1 cellular context compared by ENCODE assay signal in the genomic region with DNA sequence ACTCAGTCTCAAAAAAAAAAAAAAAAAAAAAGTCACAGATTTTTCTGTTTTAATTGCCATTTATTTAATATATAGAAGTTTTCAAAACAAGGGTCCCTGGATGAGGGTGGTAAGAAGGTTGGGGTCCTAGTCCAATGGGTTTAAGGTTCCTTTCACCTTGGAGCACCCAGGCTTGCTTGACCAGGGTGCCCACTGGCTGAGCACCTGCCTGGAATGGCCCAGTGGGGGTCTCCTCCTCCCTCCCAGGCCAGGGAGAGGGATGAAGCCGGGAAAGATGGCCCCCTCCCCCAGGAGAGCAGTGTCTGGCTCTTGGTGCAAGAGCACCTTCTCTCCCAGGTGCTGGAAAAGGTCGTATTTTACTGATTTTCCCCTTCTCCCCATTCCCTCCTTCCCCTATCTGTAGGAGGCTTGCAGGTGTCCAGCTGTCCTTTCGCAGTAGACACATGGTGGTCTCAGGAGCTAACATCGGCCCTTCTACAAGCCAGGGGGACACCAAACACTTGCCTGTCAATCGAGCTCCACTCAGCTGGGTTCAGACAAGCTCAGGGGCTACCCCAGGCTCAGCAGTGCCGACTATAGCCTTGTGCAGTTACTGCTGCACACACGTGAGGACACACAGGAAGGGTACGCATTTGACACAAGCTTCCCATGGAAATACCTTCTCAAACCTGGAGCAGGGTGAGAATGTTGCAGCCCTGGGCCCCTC.
TF ChIP-seq lines count a peak whose summit lies in the region.

No MANE protein-coding gene starts in this region.

TF ChIP-seq in A549, 52 proteins besides CTCF, POLR2A, EP300 and RAD21 (continued from another document):
- TF ChIP-seq, protein P1, sequence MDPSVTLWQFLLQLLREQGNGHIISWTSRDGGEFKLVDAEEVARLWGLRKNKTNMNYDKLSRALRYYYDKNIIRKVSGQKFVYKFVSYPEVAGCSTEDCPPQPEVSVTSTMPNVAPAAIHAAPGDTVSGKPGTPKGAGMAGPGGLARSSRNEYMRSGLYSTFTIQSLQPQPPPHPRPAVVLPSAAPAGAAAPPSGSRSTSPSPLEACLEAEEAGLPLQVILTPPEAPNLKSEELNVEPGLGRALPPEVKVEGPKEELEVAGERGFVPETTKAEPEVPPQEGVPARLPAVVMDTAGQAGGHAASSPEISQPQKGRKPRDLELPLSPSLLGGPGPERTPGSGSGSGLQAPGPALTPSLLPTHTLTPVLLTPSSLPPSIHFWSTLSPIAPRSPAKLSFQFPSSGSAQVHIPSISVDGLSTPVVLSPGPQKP (IDR thresholded peaks at IDR 0.05; ENCODE audit: low read depth, low read length): no peak
- TF ChIP-seq, protein P2, sequence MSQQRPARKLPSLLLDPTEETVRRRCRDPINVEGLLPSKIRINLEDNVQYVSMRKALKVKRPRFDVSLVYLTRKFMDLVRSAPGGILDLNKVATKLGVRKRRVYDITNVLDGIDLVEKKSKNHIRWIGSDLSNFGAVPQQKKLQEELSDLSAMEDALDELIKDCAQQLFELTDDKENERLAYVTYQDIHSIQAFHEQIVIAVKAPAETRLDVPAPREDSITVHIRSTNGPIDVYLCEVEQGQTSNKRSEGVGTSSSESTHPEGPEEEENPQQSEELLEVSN (IDR thresholded peaks at IDR 0.05; ENCODE audit: borderline replicate concordance, low read depth): no peak
- TF ChIP-seq CBX2 (IDR thresholded peaks at IDR 0.05; ENCODE audit: borderline replicate concordance, low read depth): no peak
- TF ChIP-seq CEBPB (IDR thresholded peaks at IDR 0.05): no peak
- TF ChIP-seq EHMT2 (IDR thresholded peaks at IDR 0.05; ENCODE audit: low read depth): no peak
- no peak for TF ChIP-seq JUNB (IDR thresholded peaks at IDR 0.05)
- TF ChIP-seq HOXB5 (CRISPR knock-in tag; IDR thresholded peaks at IDR 0.05): no peak
- TF ChIP-seq GATA3 (IDR thresholded peaks at IDR 0.05; ENCODE audit: borderline replicate concordance): no peak
- no peak for TF ChIP-seq ZNF302 (CRISPR knock-in tag; IDR thresholded peaks at IDR 0.05)
- TF ChIP-seq FOSB (CRISPR knock-in tag; IDR thresholded peaks at IDR 0.05): no peak
- no peak for TF ChIP-seq MAFK (IDR thresholded peaks at IDR 0.05; ENCODE audit: partially characterized antibody)
- no peak for TF ChIP-seq FOXS1 (CRISPR knock-in tag; IDR thresholded peaks at IDR 0.05)
- TF ChIP-seq PHF8 (IDR thresholded peaks at IDR 0.05; ENCODE audit: borderline replicate concordance, low read depth): no peak
